Comparison of ENCODE assay signal across 2 cellular contexts in genomic region chr17:65466547-65466946, GRCh38.
TF ChIP-seq lines count a peak whose summit lies in the region.

No MANE protein-coding gene starts in this region.

TF ChIP-seq in GM12878, 131 proteins besides CTCF, POLR2A, EP300 and RAD21:
- no peak for TF ChIP-seq ZBED1 (IDR thresholded peaks at IDR 0.05; ENCODE audit: borderline replicate concordance)
- TF ChIP-seq TCF12 (IDR thresholded peaks at IDR 0.05; ENCODE audit: low read depth, low read length): 0 out of 2 replicates have a peak, but pooled peaks have one; percentile 6
- 0 out of 2 replicates have a peak, but pooled peaks have one; percentile 26 for TF ChIP-seq CBX5 (IDR thresholded peaks at IDR 0.05; ENCODE audit: low read depth)
- no peak for TF ChIP-seq SIN3A (IDR thresholded peaks at IDR 0.05; ENCODE audit: low read depth, low read length)
- peak; percentile 47; the same call in 1 of the 2 replicates for TF ChIP-seq RUNX3 (IDR thresholded peaks at IDR 0.05; ENCODE audit: low read length)

TF ChIP-seq in SK-N-SH treated with all-trans-retinoic acid at 6 μM for 48 hours, 23 proteins besides CTCF, POLR2A, EP300 and RAD21:
- TF ChIP-seq POU6F1 (CRISPR knock-in tag; IDR thresholded peaks at IDR 0.05; ENCODE audit: borderline replicate concordance, low read depth) (no peak), GLIS3 (CRISPR knock-in tag; IDR thresholded peaks at IDR 0.05) (no peak), ZNF565 (CRISPR knock-in tag; conservative IDR thresholded peaks at IDR 0.05; ENCODE audit: low read depth) (no peak)
